7 cellular contexts compared by ENCODE assay signal in genomic region chr19:37654118-37654517, GRCh38. TPM values are rescaled to one million over a fixed set of nuclear protein-coding genes. Genes with fewer than 3 reads are reported as not detected.
A peak's percentile ranks its signal among the peaks of the same experiment; 100 is the strongest.
DNase-seq lines count a peak whose midpoint lies in the region; ATAC-seq and TF ChIP-seq lines count a peak whose summit lies in the region.

No MANE protein-coding gene starts in this region.

- no peaks in the 10 kb centered on the region for H3K36me3 ChIP-seq in GM23338 (ENCODE audit: insufficient read depth)
- H3K36me3 ChIP-seq in SJCRH30 = peaks cover 21% of the 10 kb centered on the region
- peaks cover 0 to 4% (median 2%) of the 10 kb centered on the region in 3 donors for H3K36me3 ChIP-seq in skeletal muscle tissue (ENCODE audit: control insufficient read depth in 3 of 3, insufficient read depth in 3 of 3, low read length in 3 of 3)

- H3K79me2 ChIP-seq in GM23338 (replicated peaks; ENCODE audit: insufficient read depth) = peaks cover 24% of the 10 kb centered on the region

- H3K9me3 ChIP-seq in SJCRH30 (replicated peaks) (peaks cover 11% of the 10 kb centered on the region; the same call in 1 of the 2 replicates), skeletal muscle tissue (ENCODE audit: control insufficient read depth in 3 of 3, low read length in 3 of 3) (no peaks in the 10 kb centered on the region)

- H3F3A ChIP-seq in GM23338 (replicated peaks; ENCODE audit: low read depth) = peaks cover 6% of the 10 kb centered on the region; the same call in 1 of the 2 replicates

- peaks cover 5% of the 10 kb centered on the region for H4K20me1 ChIP-seq in GM23338 (replicated peaks; ENCODE audit: insufficient read depth)

- H3K9ac ChIP-seq in skeletal muscle tissue (ENCODE audit: low read depth in 1 of 3, low read length in 3 of 3) = peak overlapping the region; percentile 84 to 95 (median 94)

- ATAC-seq in GM23338 = no peak
- ATAC-seq in HG02678 (IDR thresholded peaks at IDR 0.05; ENCODE audit: unreplicated experiment) = no peak

- H3K4me1 ChIP-seq in GM23338 (ENCODE audit: insufficient read depth) = peaks cover 10% of the 10 kb centered on the region
- 0 out of 2 replicates have a peak, but pooled peaks cover 7% of the 10 kb centered on the region for H3K4me1 ChIP-seq in SJCRH30
- H3K4me1 ChIP-seq in skeletal muscle tissue (ENCODE audit: control insufficient read depth in 3 of 3, insufficient read depth in 3 of 3, low read length in 3 of 3) = peaks cover 4 to 24% (median 19%) of the 10 kb centered on the region in 3 donors

- peaks cover 40% of the 10 kb centered on the region for H3K27me3 ChIP-seq in GM23338 (ENCODE audit: insufficient read depth)
- H3K27me3 ChIP-seq in SJCRH30 = no peaks in the 10 kb centered on the region
- no peaks in the 10 kb centered on the region for H3K27me3 ChIP-seq in skeletal muscle tissue (ENCODE audit: control insufficient read depth in 3 of 3, insufficient read depth in 3 of 3, low read length in 3 of 3)

- no peaks in the 10 kb centered on the region for H3K9me2 ChIP-seq in GM23338 (ENCODE audit: insufficient read depth)

- DNase-seq in GM23338 (ENCODE audit: low spot score) = no peak
- no peak for DNase-seq in SJCRH30
- peak; percentile 11 for DNase-seq in fibroblast of the aortic adventitia (ENCODE audit: low read depth)
- DNase-seq in ureter (ENCODE audit: low spot score) = no peak
- no peak for DNase-seq in NCI-H1436 (lab: John Stamatoyannopoulos, UW)

- peaks cover 17% of the 10 kb centered on the region for H3K4me1 Mint-ChIP-seq in GM23338

- H3K4me3 Mint-ChIP-seq in GM23338 = peak overlapping the region; percentile 85

- H3K27me3 Mint-ChIP-seq in GM23338 (ENCODE audit: insufficient read depth, low read depth, poor library complexity) = peaks cover 18% of the 10 kb centered on the region

- peaks cover 3% of the 10 kb centered on the region; the same call in 2 of the 3 replicates for H3K36me3 Mint-ChIP-seq in GM23338 (ENCODE audit: low read depth)

- peak overlapping the region; percentile 95 for H3K4me2 ChIP-seq in GM23338

- 0 out of 2 replicates have a peak overlapping the region, but pooled peaks have one; percentile 97 for H2AFZ ChIP-seq in GM23338

- no peak for TF ChIP-seq CTCF in GM23338 (conservative IDR thresholded peaks at IDR 0.05; ENCODE audit: low read depth in 2 of 2)
- no peak for TF ChIP-seq CTCF in fibroblast of the aortic adventitia (IDR thresholded peaks at IDR 0.05; ENCODE audit: insufficient read depth, low read length)

- peaks cover 4% of the 10 kb centered on the region; the same call in 2 of the 3 replicates for H3K9me3 Mint-ChIP-seq in GM23338

- H3K27ac Mint-ChIP-seq in GM23338 = no peak overlapping the region

- H3K27ac ChIP-seq in GM23338 (ENCODE audit: low read depth) = no peak overlapping the region
- H3K27ac ChIP-seq in SJCRH30 = peak overlapping the region; percentile 73
- peak overlapping the region; percentile 90 for H3K27ac ChIP-seq in skeletal muscle tissue (ENCODE audit: low read depth, low read length)

- H3K4me3 ChIP-seq in GM23338 (peak overlapping the region; percentile 88), SJCRH30 (peak overlapping the region; percentile 68), fibroblast of the aortic adventitia (ENCODE audit: low read depth, low read length) (peak overlapping the region; percentile 87), skeletal muscle tissue (ENCODE audit: low read length in 3 of 3) (peak overlapping the region; percentile 81 to 94 (median 94))

TF ChIP-seq in GM23338, 12 proteins besides CTCF, POLR2A, EP300 and RAD21 (continues in another document):
- TF ChIP-seq EZH2 (IDR thresholded peaks at IDR 0.05; ENCODE audit: low read depth, unreplicated experiment) (no peak), ZNF331 (CRISPR knock-in tag; IDR thresholded peaks at IDR 0.05; ENCODE audit: low read depth) (no peak), NANOG (IDR thresholded peaks at IDR 0.05; ENCODE audit: borderline replicate concordance) (no peak), CREB1 (CRISPR knock-in tag; IDR thresholded peaks at IDR 0.05; ENCODE audit: low read depth) (no peak), JUNB (IDR thresholded peaks at IDR 0.05; ENCODE audit: unreplicated experiment) (no peak), ZNF462 (CRISPR knock-in tag; IDR thresholded peaks at IDR 0.05) (no peak), STAT1 (IDR thresholded peaks at IDR 0.05; ENCODE audit: unreplicated experiment) (no peak)

RNA-seq across cellular contexts. Expression of gene ZFP30, which starts 1.1 kb away (rescaled TPM):
- 5.9 and 6.3 TPM in 2 replicates for total RNA-seq in GM23338 (2014; rRNA removed; shearing (Covaris generic))
- polyA plus RNA-seq in GM23338 (2016; fragmentation: Nextera tagmentation; extraction: Ambion mirVana) = 2.0 and 2.1 TPM in 2 replicates
- total RNA-seq in SJCRH30 (2014; rRNA removed; shearing (Covaris generic)) = 25.3 and 29.7 TPM in 2 replicates
- total RNA-seq in fibroblast of the aortic adventitia (ENCODE audit: low replicate concordance) (14.8 and 39.8 TPM in 2 replicates), skeletal muscle tissue (22.4 TPM), ureter (16.5 TPM)

RNA-seq across cellular contexts. Expression of gene ZNF540, which starts 59.4 kb away (rescaled TPM):
- 3.0 TPM in 1 of 2 replicates, not detected in the other for total RNA-seq in GM23338 (2014; rRNA removed; shearing (Covaris generic))
- polyA plus RNA-seq in GM23338 (2016; fragmentation: Nextera tagmentation; extraction: Ambion mirVana) = not detected in 2 replicates
- total RNA-seq in SJCRH30 (2014; rRNA removed; shearing (Covaris generic)) = 0.73 and 1.8 TPM in 2 replicates
- total RNA-seq in fibroblast of the aortic adventitia (ENCODE audit: low replicate concordance) (0.36 and 2.1 TPM in 2 replicates), skeletal muscle tissue (1.6 TPM), ureter (8.1 TPM)

RNA-seq across cellular contexts. Expression of gene ZNF571, which starts 59.5 kb away (rescaled TPM):
- total RNA-seq in GM23338 (2014; rRNA removed; shearing (Covaris generic)) = 4.4 and 6.3 TPM in 2 replicates
- polyA plus RNA-seq in GM23338 (2016; fragmentation: Nextera tagmentation; extraction: Ambion mirVana) = 5.0 TPM in 2 replicates
- 4.7 and 5.3 TPM in 2 replicates for total RNA-seq in SJCRH30 (2014; rRNA removed; shearing (Covaris generic))
- 2.5 and 5.2 TPM in 2 replicates for total RNA-seq in fibroblast of the aortic adventitia (ENCODE audit: low replicate concordance)
- total RNA-seq in skeletal muscle tissue = 4.7 TPM
- total RNA-seq in ureter = 7.1 TPM
